ENCODE assay signal across 25 cellular contexts in genomic region chr2:188388831-188389230, GRCh38.
"Had no signal": no experiment of that assay in that cellular context is flagged by ENCODE, and none has a peak within 500 bp of the region (broad histone marks: within the 10 kb centered on the region; RNA-seq: fewer than 3 reads in every experiment).

No MANE protein-coding gene starts in this region.

- H3K36me3 ChIP-seq: colonic mucosa, gastrocnemius medialis, lower lobe of right lung, neutrophil, pancreas, right lobe of liver, thyroid gland had no signal

- H3K4me1 Mint-ChIP-seq: memory B cell; natural killer cell; stimulated activated naive CD8-positive, alpha-beta T cell treated with anti-CD3 and anti-CD28 coated beads, Interleukin-15, amount 100 ng/mL, for 72 hours had no signal

- ATAC-seq: gastrocnemius medialis; left ventricle myocardium superior; lower lobe of right lung; natural killer cell; pancreas; right lobe of liver; stimulated activated naive CD8-positive, alpha-beta T cell treated with anti-CD3 and anti-CD28 coated beads, Interleukin-15, amount 100 ng/mL, for 72 hours had no signal

- H3K4me3 ChIP-seq: colonic mucosa, esophagus muscularis mucosa, gastrocnemius medialis, lower lobe of right lung, pancreas, right lobe of liver, thyroid gland had no signal

- FAIRE-seq: endothelial cell of umbilical vein, keratinocyte, pancreas had no signal

- H3K4me1 ChIP-seq: colonic mucosa, esophagus muscularis mucosa, gastrocnemius medialis, lower lobe of right lung, pancreas, right lobe of liver, thyroid gland had no signal

- H3K27ac Mint-ChIP-seq: dendritic cell treated with granulocyte-macrophage colony-stimulating factor and Interleukin-4, amounts not matched to agents 40 ng/mL and 50 ng/mL, for 4 days; endodermal cell; memory B cell; natural killer cell; stimulated activated naive CD8-positive, alpha-beta T cell treated with anti-CD3 and anti-CD28 coated beads, Interleukin-15, amount 100 ng/mL, for 72 hours had no signal

- H3K9me3 ChIP-seq: colonic mucosa, gastrocnemius medialis, neutrophil, pancreas, right lobe of liver, thyroid gland had no signal

- H3K4me3 Mint-ChIP-seq: dendritic cell treated with granulocyte-macrophage colony-stimulating factor and Interleukin-4, amounts not matched to agents 40 ng/mL and 50 ng/mL, for 4 days; endodermal cell; memory B cell; natural killer cell; stimulated activated naive CD8-positive, alpha-beta T cell treated with anti-CD3 and anti-CD28 coated beads, Interleukin-15, amount 100 ng/mL, for 72 hours had no signal

- H3K27ac ChIP-seq: colonic mucosa, esophagus muscularis mucosa, gastrocnemius medialis, lower lobe of right lung, neutrophil, pancreas, right lobe of liver, thyroid gland had no signal

- DNase-seq: colonic mucosa; effector CD8-positive, alpha-beta T cell; endodermal cell; gastrocnemius medialis; head of caudate nucleus; left ventricle myocardium superior; lower lobe of right lung; natural killer cell; pancreas; right lobe of liver; small intestine; stimulated activated CD4-positive, alpha-beta T cell treated with anti-CD3 and anti-CD28 coated beads, Interleukin-12 subunit alpha, Interleukin-12 subunit beta, amount 100 ng/mL, for 4 hours; stimulated activated CD4-positive, alpha-beta T cell treated with anti-CD3 and anti-CD28 coated beads, Interleukin-1b, Interleukin-23, amount 100 ng/mL, for 48 hours; stimulated activated CD4-positive, alpha-beta T cell treated with anti-CD3 and anti-CD28 coated beads, Interleukin-4, amount 100 ng/mL, for 1 hour; stimulated activated CD8-positive, alpha-beta memory T cell treated with anti-CD3 and anti-CD28 coated beads, Interleukin-4, amount 100 ng/mL, for 48 hours; stimulated activated naive CD4-positive, alpha-beta T cell; stimulated activated naive CD8-positive, alpha-beta T cell treated with anti-CD3 and anti-CD28 coated beads, Interleukin-15, amount 100 ng/mL, for 72 hours; thyroid gland; trophoblast cell had no signal

- H3K27me3 Mint-ChIP-seq: dendritic cell treated with granulocyte-macrophage colony-stimulating factor and Interleukin-4, amounts not matched to agents 40 ng/mL and 50 ng/mL, for 4 days; memory B cell had no signal

- H3K27me3 ChIP-seq: colonic mucosa, esophagus muscularis mucosa, gastrocnemius medialis, neutrophil, pancreas, right lobe of liver, thyroid gland had no signal
